22 cellular contexts compared by ENCODE assay signal in genomic region chr5:57651127-57651526, GRCh38.
DNase-seq lines count a peak whose midpoint lies in the region; ATAC-seq, FAIRE-seq and TF ChIP-seq lines count a peak whose summit lies in the region.
"Had no signal": no experiment of that assay in that cellular context is flagged by ENCODE, and none has a peak within 500 bp of the region (broad histone marks: within the 10 kb centered on the region; RNA-seq: fewer than 3 reads in every experiment).

No MANE protein-coding gene starts in this region.

- H4K91ac ChIP-seq in trophoblast cell (ENCODE audit: low read depth, low read length), result peak overlapping the region; percentile 58

- CTCF ChIA-PET in HepG2 (lab: Yijun Ruan, JAX; ENCODE audit: low intra/inter-chr PET ratio, low total read pairs), result interaction anchor here (1.7 kb wide), 2 partner anchors 128 to 812 kb away, joined by 8 to 9 read pairs; no protein-coding TSS in a partner anchor

- H3K36me3 ChIP-seq in MM.1S (replicated peaks; ENCODE audit: insufficient read depth, low read length) (no peaks in the 10 kb centered on the region), HepG2 (replicated peaks in 1 of 2; ENCODE audit: control insufficient read depth in 1 of 2, insufficient read depth in 2 of 2, low read length in 2 of 2) (no peaks in the 10 kb centered on the region), trophoblast cell (ENCODE audit: control insufficient read depth in 1 of 2, insufficient read depth in 2 of 2, low read length in 2 of 2) (no peaks in the 10 kb centered on the region), stomach (no peaks in the 10 kb centered on the region)
- H3K36me3 ChIP-seq: BLaER1 had no signal

- FAIRE-seq in HepG2 (lab: Jason Lieb, UNC), result no peak
- FAIRE-seq: GM18507 had no signal

- H3K9me3 ChIP-seq in MM.1S (replicated peaks; ENCODE audit: insufficient read depth, low read length), result no peaks in the 10 kb centered on the region
- no peaks in the 10 kb centered on the region for H3K9me3 ChIP-seq in HepG2 (ENCODE audit: low read length)
- peaks cover 2% of the 10 kb centered on the region for H3K9me3 ChIP-seq in trophoblast cell (ENCODE audit: insufficient read depth, low read depth, low read length)
- peaks cover 0 to 4% (median 0%) of the 10 kb centered on the region in 4 donors for H3K9me3 ChIP-seq in stomach
- H3K9me3 ChIP-seq: BLaER1, SK-N-SH had no signal

- no peak overlapping the region for H3K23ac ChIP-seq in trophoblast cell (ENCODE audit: low read length)

- no TSS peak for BruUV-seq in HepG2 (replicated peaks; lab: Mats Ljungman, UMichigan)

- no peak overlapping the region for H3K4me3 ChIP-seq in GM12864 (ENCODE audit: low read depth, low read length)
- no peak overlapping the region for H3K4me3 ChIP-seq in MM.1S (ENCODE audit: low read length)
- peak overlapping the region; percentile 11 to 51 (median 30); a peak in 3 of 6 replicates for H3K4me3 ChIP-seq in HepG2 (replicated peaks in 1 of 3; ENCODE audit: insufficient read depth in 1 of 3, low read depth in 2 of 3, low read length in 3 of 3)
- H3K4me3 ChIP-seq in trophoblast cell (ENCODE audit: low read depth, low read length), result no peak overlapping the region
- H3K4me3 ChIP-seq in stomach, result no peak overlapping the region
- H3K4me3 ChIP-seq: BLaER1 had no signal

- H2AK5ac ChIP-seq in trophoblast cell (ENCODE audit: low read length), result peak overlapping the region; percentile 27

- DNase-seq in GM12864 (ENCODE audit: low read depth) (no peak), MM.1S (no peak), HepG2 (ENCODE audit: low spot score) (no peak), trophoblast cell (no peak), ecto neural progenitor cell (ENCODE audit: low spot score) (no peak), SHP77 (lab: John Stamatoyannopoulos, UW) (no peak), 8988T (no peak), stomach (no peak)
- DNase-seq: CD4-positive, alpha-beta T cell; COR-L47; DMS 273 treated with DMSO at 0.1 percent for 48 hours; DMS79 treated with DMSO at 0.1 percent for 48 hours; NCI-H1694 treated with DMSO at 0.1 percent for 48 hours; NCI-H2081 treated with DMSO at 0.1 percent for 48 hours; NCI-H446 treated with DMSO at 0.1 percent for 48 hours; NCI-H526 treated with DMSO at 0.1 percent for 48 hours; PC-3; RPMI8226; SIG-M5; SK-N-SH had no signal

- H2BK12ac ChIP-seq in trophoblast cell (ENCODE audit: low read length), result peak overlapping the region; percentile 56

- no peak overlapping the region for H3K4ac ChIP-seq in trophoblast cell (ENCODE audit: low read depth, low read length)

- peak overlapping the region; percentile 61; the same call in 1 of the 2 replicates for H2AFZ ChIP-seq in MM.1S (ENCODE audit: low read length)
- H2AFZ ChIP-seq in HepG2 (ENCODE audit: low read length), result peak overlapping the region; percentile 75
- peak overlapping the region; percentile 6 for H2AFZ ChIP-seq in trophoblast cell (ENCODE audit: insufficient read depth, low read length, poor library complexity)

- peaks cover 8% of the 10 kb centered on the region for H3K79me1 ChIP-seq in trophoblast cell (ENCODE audit: low read length)

- no CpG with 5 or more reads among the region's 1 CpG for WGBS in HepG2 (ENCODE audit: low lambda C conversion rate)
- no CpG with 5 or more reads among the region's 1 CpG for WGBS in trophoblast cell (ENCODE audit: extremely low coverage, insufficient coverage, insufficient read length)
- 86 to 100% (median 96%) methylated on average over 1 of the region's 1 CpG for WGBS in stomach, 5 donors

- H3K9ac ChIP-seq in MM.1S (ENCODE audit: low read length), result no peak overlapping the region
- 0 out of 2 replicates have a peak overlapping the region, but pooled peaks have one; percentile 32 for H3K9ac ChIP-seq in HepG2 (ENCODE audit: insufficient read depth, low read depth, low read length)
- H3K9ac ChIP-seq in trophoblast cell (ENCODE audit: low read length), result no peak overlapping the region
- H3K9ac ChIP-seq: BLaER1, SK-N-SH had no signal

- ATAC-seq in HepG2, result peak; percentile 13

- POLR2A ChIA-PET in HepG2 (lab: Yijun Ruan, JAX), result interaction anchor here (1.0 to 2.0 kb wide), 5 partner anchors 31 to 810 kb away, joined by 3 to 22 read pairs (median 13); partner anchors contain the start of gene PLK2

- H3K79me2 ChIP-seq in MM.1S (ENCODE audit: low read length) (no peaks in the 10 kb centered on the region), HepG2 (ENCODE audit: insufficient read depth, low read length) (no peaks in the 10 kb centered on the region), trophoblast cell (ENCODE audit: control insufficient read depth, insufficient read depth, low read length, poor library complexity) (no peaks in the 10 kb centered on the region)

- no peak overlapping the region for H4K12ac ChIP-seq in trophoblast cell (ENCODE audit: low read depth, low read length)

- intact Hi-C loops in HepG2 (cut with micrococcal nuclease; ENCODE audit: unreplicated experiment) (loop anchor here (1.0 to 5.0 kb wide), 4 partner anchors 35 to 111 kb away; no protein-coding TSS in a partner anchor), stomach (cut with DNase I; ENCODE audit: low total_unique reads) (no loop called here)

- H3K27me3 ChIP-seq in MM.1S (replicated peaks; ENCODE audit: insufficient read depth, low read length) (no peaks in the 10 kb centered on the region), HepG2 (ENCODE audit: control insufficient read depth in 1 of 2, insufficient read depth in 2 of 2, low read length in 2 of 2) (no peaks in the 10 kb centered on the region), trophoblast cell (ENCODE audit: insufficient read depth, low read length) (no peaks in the 10 kb centered on the region), stomach (no peaks in the 10 kb centered on the region)
- H3K27me3 ChIP-seq: BLaER1 had no signal

- TF ChIP-seq EP300 in HepG2 (IDR thresholded peaks at IDR 0.05; ENCODE audit: low read depth in 2 of 2, low read length in 2 of 2) (no peak), HepG2 (CRISPR knock-in tag; IDR thresholded peaks at IDR 0.05; ENCODE audit: borderline replicate concordance) (no peak), stomach (IDR thresholded peaks at IDR 0.05) (no peak)

- peak; percentile 1 for TF ChIP-seq CTCF in GM12864 (IDR thresholded peaks at IDR 0.05; ENCODE audit: low read depth, low read length, missing control alignments)
- no peak for TF ChIP-seq CTCF in MM.1S (IDR thresholded peaks at IDR 0.05; ENCODE audit: low read length)
- TF ChIP-seq CTCF in HepG2 (CRISPR knock-in tag; IDR thresholded peaks at IDR 0.05), result no peak
- no peak for TF ChIP-seq CTCF in stomach (IDR thresholded peaks at IDR 0.05)

- H3F3A ChIP-seq in MM.1S (ENCODE audit: insufficient read depth, low read length), result no peaks in the 10 kb centered on the region

- TF ChIP-seq POLR2A in HepG2 (IDR thresholded peaks at IDR 0.05; ENCODE audit: insufficient read depth in 1 of 2, low read depth in 2 of 2, low read length in 2 of 2) (no peak), stomach (IDR thresholded peaks at IDR 0.05) (no peak)

- H3K14ac ChIP-seq in trophoblast cell (ENCODE audit: low read length), result peak overlapping the region; percentile 27

- H2BK5ac ChIP-seq in trophoblast cell (ENCODE audit: low read depth, low read length, poor library complexity), result no peak overlapping the region

- H2BK120ac ChIP-seq in trophoblast cell (ENCODE audit: insufficient read depth, low read length, poor library complexity), result peak overlapping the region; percentile 62

- TF ChIP-seq RAD21 in HepG2 (CRISPR knock-in tag; IDR thresholded peaks at IDR 0.05), result no peak

- peak overlapping the region; percentile 41 for H3K18ac ChIP-seq in trophoblast cell (ENCODE audit: low read length)

- peak overlapping the region; percentile 64 for H4K8ac ChIP-seq in trophoblast cell (ENCODE audit: low read depth, low read length)

- H3K27ac ChIP-seq in MM.1S (ENCODE audit: low read length) (no peak overlapping the region), HepG2 (ENCODE audit: extremely low read length, insufficient read depth, low read length) (peak overlapping the region; percentile 57), trophoblast cell (ENCODE audit: low read depth, low read length) (peak overlapping the region; percentile 42), stomach (no peak overlapping the region)
- H3K27ac ChIP-seq: BLaER1 had no signal

- H3K4me2 ChIP-seq in MM.1S (ENCODE audit: low read depth, low read length) (no peak overlapping the region), HepG2 (ENCODE audit: low read depth, low read length) (peak overlapping the region; percentile 87), trophoblast cell (ENCODE audit: low read length) (no peak overlapping the region)
- H3K4me2 ChIP-seq: BLaER1, SK-N-SH had no signal

- H3K4me1 ChIP-seq in MM.1S (ENCODE audit: low read length), result no peaks in the 10 kb centered on the region
- H3K4me1 ChIP-seq in HepG2 (ENCODE audit: insufficient read depth, low read length), result peaks cover 28% of the 10 kb centered on the region
- peaks cover 8 to 11% of the 10 kb centered on the region in 2 experiments for H3K4me1 ChIP-seq in trophoblast cell (ENCODE audit: control insufficient read depth in 1 of 2, insufficient read depth in 2 of 2, low read length in 2 of 2)
- H3K4me1 ChIP-seq in stomach, result no peaks in the 10 kb centered on the region

- in situ Hi-C loops in HepG2 (cut with HindIII; ENCODE audit: extremely low pct_ligation_motif_present, low pct_unique_long_range_greater_than_20kb), result loop anchor here (10.0 kb wide), 1 partner anchor 814 kb away; the partner anchor contains the start of gene PLK2

- H4K20me1 ChIP-seq in MM.1S (ENCODE audit: insufficient read depth, low read length) (no peaks in the 10 kb centered on the region), HepG2 (ENCODE audit: insufficient read depth, low read length) (no peaks in the 10 kb centered on the region)
- H4K20me1 ChIP-seq: BLaER1 had no signal

- H3K9me2 ChIP-seq in MM.1S (replicated peaks; ENCODE audit: insufficient read depth, low read length), result no peaks in the 10 kb centered on the region
- H3K9me2 ChIP-seq: SK-N-SH had no signal

TF ChIP-seq in HepG2, 621 proteins besides CTCF, POLR2A, EP300 and RAD21 (continues in another document):
- 0 out of 2 replicates have a peak, but pooled peaks have one; percentile 4 for TF ChIP-seq MYC (CRISPR knock-in tag; IDR thresholded peaks at IDR 0.05; ENCODE audit: borderline replicate concordance)
- TF ChIP-seq, protein P1, sequence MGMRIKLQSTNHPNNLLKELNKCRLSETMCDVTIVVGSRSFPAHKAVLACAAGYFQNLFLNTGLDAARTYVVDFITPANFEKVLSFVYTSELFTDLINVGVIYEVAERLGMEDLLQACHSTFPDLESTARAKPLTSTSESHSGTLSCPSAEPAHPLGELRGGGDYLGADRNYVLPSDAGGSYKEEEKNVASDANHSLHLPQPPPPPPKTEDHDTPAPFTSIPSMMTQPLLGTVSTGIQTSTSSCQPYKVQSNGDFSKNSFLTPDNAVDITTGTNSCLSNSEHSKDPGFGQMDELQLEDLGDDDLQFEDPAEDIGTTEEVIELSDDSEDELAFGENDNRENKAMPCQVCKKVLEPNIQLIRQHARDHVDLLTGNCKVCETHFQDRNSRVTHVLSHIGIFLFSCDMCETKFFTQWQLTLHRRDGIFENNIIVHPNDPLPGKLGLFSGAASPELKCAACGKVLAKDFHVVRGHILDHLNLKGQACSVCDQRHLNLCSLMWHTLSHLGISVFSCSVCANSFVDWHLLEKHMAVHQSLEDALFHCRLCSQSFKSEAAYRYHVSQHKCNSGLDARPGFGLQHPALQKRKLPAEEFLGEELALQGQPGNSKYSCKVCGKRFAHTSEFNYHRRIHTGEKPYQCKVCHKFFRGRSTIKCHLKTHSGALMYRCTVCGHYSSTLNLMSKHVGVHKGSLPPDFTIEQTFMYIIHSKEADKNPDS (CRISPR knock-in tag; IDR thresholded peaks at IDR 0.05), result no peak

Comparison
In these comparisons a context has a peak if more than half of its experiments do, and no peak if none do; other contexts are left out.
1. H3K4me3 ChIP-seq: peak in HepG2 (3 of 3); none in GM12864 (single experiment), MM.1S (single experiment), trophoblast cell (single experiment) and stomach (0 of 4).
2. H2AFZ ChIP-seq: peak in every context shown above with its lines; median percentile 75 in HepG2; 61 in MM.1S; 6 in trophoblast cell.
3. H3K27ac ChIP-seq: peak in HepG2 (single experiment) and trophoblast cell (single experiment); none in MM.1S (single experiment) and stomach (0 of 5).